8 cellular contexts compared by ENCODE assay signal in genomic region chr3:25662921-25663320, GRCh38. TPM values are rescaled to one million over a fixed set of nuclear protein-coding genes. Genes with fewer than 3 reads are reported as not detected.
A peak's percentile ranks its signal among the peaks of the same experiment; 100 is the strongest.
DNase-seq lines count a peak whose midpoint lies in the region; ATAC-seq and TF ChIP-seq lines count a peak whose summit lies in the region.

No MANE protein-coding gene starts in this region.

- H3K4me1 Mint-ChIP-seq in CD4-positive, CD25-positive, alpha-beta regulatory T cell: peaks cover 18 to 67% (median 54%) of the 10 kb centered on the region in 4 donors

- no peak for DNase-seq in CD4-positive, CD25-positive, alpha-beta regulatory T cell
- DNase-seq in HEK293T (ENCODE audit: extremely low spot score): no peak
- DNase-seq in DMS53 treated with DMSO at 0.1 percent for 48 hours (lab: John Stamatoyannopoulos, UW; ENCODE audit: unreplicated experiment): no peak

- peak overlapping the region; percentile 98 for H3K4me3 ChIP-seq in CD4-positive, CD25-positive, alpha-beta regulatory T cell (ENCODE audit: low read depth, low read length)
- H3K4me3 ChIP-seq in OCI-LY3 (ENCODE audit: low read length): peak overlapping the region; percentile 91
- H3K4me3 ChIP-seq in endocrine pancreas (ENCODE audit: control insufficient read depth, insufficient read depth, low read length): peak overlapping the region; percentile 96
- peak overlapping the region; percentile 75 for H3K4me3 ChIP-seq in neural cell (ENCODE audit: low read length)

- H3K36me3 ChIP-seq in CD4-positive, CD25-positive, alpha-beta regulatory T cell (ENCODE audit: control insufficient read depth, insufficient read depth, low read length): no peaks in the 10 kb centered on the region
- no peaks in the 10 kb centered on the region for H3K36me3 ChIP-seq in OCI-LY3 (replicated peaks; ENCODE audit: low read depth, low read length)
- H3K36me3 ChIP-seq in endocrine pancreas (ENCODE audit: control insufficient read depth, insufficient read depth, low read length): no peaks in the 10 kb centered on the region
- no peaks in the 10 kb centered on the region for H3K36me3 ChIP-seq in neural cell (ENCODE audit: insufficient read depth, low read length)

- CTCF ChIA-PET in HEK293T (lab: Yijun Ruan, JAX): no interaction called here

- H3K9ac ChIP-seq in OCI-LY3 (ENCODE audit: low read length) (peak overlapping the region; percentile 76), endocrine pancreas (ENCODE audit: control insufficient read depth, insufficient read depth, low read length) (peak overlapping the region; percentile 90), neural cell (ENCODE audit: low read length) (peak overlapping the region; percentile 96)

- no peaks in the 10 kb centered on the region for H3K9me2 ChIP-seq in neural cell (ENCODE audit: insufficient read depth, low read length)

- no peak for TF ChIP-seq CTCF in OCI-LY3 (IDR thresholded peaks at IDR 0.05; ENCODE audit: low read depth, low read length)
- no peak for TF ChIP-seq CTCF in neural cell (IDR thresholded peaks at IDR 0.05; ENCODE audit: poor library complexity, severe bottlenecking)

- H4K20me1 ChIP-seq in OCI-LY3 (ENCODE audit: insufficient read depth, low read length) (peaks cover 50% of the 10 kb centered on the region), neural cell (ENCODE audit: insufficient read depth) (peaks cover 14% of the 10 kb centered on the region)

- no peak for TF ChIP-seq EP300 in neural cell (conservative IDR thresholded peaks at IDR 0.05; ENCODE audit: poor library complexity, severe bottlenecking)

- peaks cover 54% of the 10 kb centered on the region for H3K4me1 ChIP-seq in CD4-positive, CD25-positive, alpha-beta regulatory T cell (ENCODE audit: control insufficient read depth, insufficient read depth, low read length, poor library complexity, severe bottlenecking)
- H3K4me1 ChIP-seq in OCI-LY3 (ENCODE audit: low read length) (peaks cover 39% of the 10 kb centered on the region), endocrine pancreas (ENCODE audit: control insufficient read depth, insufficient read depth, low read length) (peaks cover 29% of the 10 kb centered on the region)

- peak overlapping the region; percentile 98 to 100 (median 99) for H3K4me3 Mint-ChIP-seq in CD4-positive, CD25-positive, alpha-beta regulatory T cell

- peaks cover 5% of the 10 kb centered on the region for H3K27me3 Mint-ChIP-seq in CD4-positive, CD25-positive, alpha-beta regulatory T cell

- no peaks in the 10 kb centered on the region for H3K27me3 ChIP-seq in CD4-positive, CD25-positive, alpha-beta regulatory T cell (ENCODE audit: control insufficient read depth, insufficient read depth, low read length)
- H3K27me3 ChIP-seq in OCI-LY3 (ENCODE audit: low read depth, low read length) (peaks cover 17% of the 10 kb centered on the region), endocrine pancreas (ENCODE audit: control insufficient read depth, insufficient read depth, low read length) (no peaks in the 10 kb centered on the region), neural cell (ENCODE audit: insufficient read depth, low read depth, low read length) (no peaks in the 10 kb centered on the region)

- H2AFZ ChIP-seq in OCI-LY3 (ENCODE audit: low read depth, low read length): no peak overlapping the region
- no peak overlapping the region for H2AFZ ChIP-seq in neural cell (ENCODE audit: low read depth, low read length)

- H3K9me3 Mint-ChIP-seq in CD4-positive, CD25-positive, alpha-beta regulatory T cell: no peaks in the 10 kb centered on the region

- H3K79me2 ChIP-seq in OCI-LY3 (ENCODE audit: low read length) (peaks cover 61% of the 10 kb centered on the region), neural cell (replicated peaks; ENCODE audit: insufficient read depth, low read length) (peaks cover 61% of the 10 kb centered on the region)

- peak overlapping the region; percentile 97 for H3K4me2 ChIP-seq in OCI-LY3 (ENCODE audit: low read length)
- peak overlapping the region; percentile 100 for H3K4me2 ChIP-seq in neural cell (ENCODE audit: low read length)

- POLR2A ChIA-PET in HEK293T (lab: Yijun Ruan, JAX): no interaction called here

- peaks cover 4% of the 10 kb centered on the region for H3K36me3 Mint-ChIP-seq in CD4-positive, CD25-positive, alpha-beta regulatory T cell

- H3K27ac ChIP-seq in CD4-positive, CD25-positive, alpha-beta regulatory T cell (ENCODE audit: insufficient read depth, low read length, poor library complexity, severe bottlenecking): peak overlapping the region; percentile 96
- H3K27ac ChIP-seq in OCI-LY3 (ENCODE audit: low read length) (no peak overlapping the region), neural cell (ENCODE audit: low read length) (peak overlapping the region; percentile 98)

- peak overlapping the region; percentile 46 to 98 (median 97) for H3K27ac Mint-ChIP-seq in CD4-positive, CD25-positive, alpha-beta regulatory T cell

- ATAC-seq in CD4-positive, CD25-positive, alpha-beta regulatory T cell (ENCODE audit: low read depth in 2 of 2): no peak
- ATAC-seq in GM18502 (IDR thresholded peaks at IDR 0.05; ENCODE audit: poor library complexity, unreplicated experiment) (no peak), HG02610 (IDR thresholded peaks at IDR 0.05; ENCODE audit: unreplicated experiment) (no peak)

- peaks cover 3% of the 10 kb centered on the region for H3F3A ChIP-seq in neural cell (ENCODE audit: insufficient read depth, low read length, poor library complexity, severe bottlenecking)

- TF ChIP-seq RAD21 in neural cell (conservative IDR thresholded peaks at IDR 0.05): no peak

- no peaks in the 10 kb centered on the region for H3K9me3 ChIP-seq in CD4-positive, CD25-positive, alpha-beta regulatory T cell (ENCODE audit: control insufficient read depth in 2 of 2, low read length in 2 of 2)
- H3K9me3 ChIP-seq in OCI-LY3 (ENCODE audit: insufficient read depth, low read length) (no peaks in the 10 kb centered on the region), endocrine pancreas (ENCODE audit: control insufficient read depth, low read length) (no peaks in the 10 kb centered on the region), neural cell (ENCODE audit: low read length) (no peaks in the 10 kb centered on the region)

TF ChIP-seq in neural cell, 6 proteins besides CTCF, POLR2A, EP300 and RAD21:
- TF ChIP-seq MXI1 (conservative IDR thresholded peaks at IDR 0.05; ENCODE audit: poor library complexity, severe bottlenecking): peak; percentile 51
- TF ChIP-seq POLR2AphosphoS5 (IDR thresholded peaks at IDR 0.05): no peak
TF ChIP-seq in neural cell: peak in this region for 1.

TF ChIP-seq in HEK293T, 16 proteins besides CTCF, POLR2A, EP300 and RAD21:
- TF ChIP-seq PKNOX1 (IDR thresholded peaks at IDR 0.05) (no peak), SUZ12 (IDR thresholded peaks at IDR 0.05) (no peak), ARNT (IDR thresholded peaks at IDR 0.05) (no peak), ELF4 (IDR thresholded peaks at IDR 0.05) (no peak), NFRKB (IDR thresholded peaks at IDR 0.05) (no peak), BHLHE40 (IDR thresholded peaks at IDR 0.05; ENCODE audit: borderline replicate concordance) (no peak), FOXM1 (IDR thresholded peaks at IDR 0.05; ENCODE audit: borderline replicate concordance) (no peak), CTBP1 (IDR thresholded peaks at IDR 0.05; ENCODE audit: borderline replicate concordance) (no peak), HDGF (IDR thresholded peaks at IDR 0.05; ENCODE audit: borderline replicate concordance) (no peak), FOXK2 (IDR thresholded peaks at IDR 0.05) (no peak), SP1 (IDR thresholded peaks at IDR 0.05) (no peak), L3MBTL2 (conservative IDR thresholded peaks at IDR 0.05) (no peak)

RNA-seq across cellular contexts. Expression of gene TOP2B, which starts 1.8 kb away (rescaled TPM):
- total RNA-seq in CD4-positive, CD25-positive, alpha-beta regulatory T cell: 107 TPM
- polyA plus RNA-seq in CD4-positive, CD25-positive, alpha-beta regulatory T cell: 10 to 100 TPM; 52.8 to 66.6 (median 57.4) TPM
- 373 and 440 TPM in 2 replicates for polyA plus RNA-seq in neural cell
- polyA minus RNA-seq in neural cell: 533 and 632 TPM in 2 replicates
